ENCODE assay signal across 17 cellular contexts in the genomic region with DNA sequence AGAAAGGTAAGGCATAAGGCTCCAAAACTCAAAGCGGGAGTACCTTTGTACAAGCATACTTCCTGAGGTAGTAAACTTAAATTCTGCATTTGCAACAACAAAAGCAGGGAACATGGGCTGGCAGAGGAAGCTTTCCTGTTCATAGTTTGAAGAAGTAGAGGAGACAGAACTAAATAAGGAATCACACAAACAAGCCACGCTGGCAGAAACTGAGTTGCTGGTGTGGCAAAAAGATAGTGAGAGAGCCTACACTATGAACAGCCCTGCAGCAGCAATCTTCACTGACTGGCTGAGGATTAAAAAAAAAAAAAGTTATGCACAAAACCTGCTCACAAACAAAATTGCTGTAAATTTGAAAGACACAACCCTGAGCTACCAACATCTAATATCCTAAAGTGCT. TPM values are rescaled to one million over a fixed set of nuclear protein-coding genes. Genes with fewer than 3 reads are reported as not detected.
DNase-seq lines count a peak whose midpoint lies in the region; ATAC-seq and TF ChIP-seq lines count a peak whose summit lies in the region.
"Had no signal": no experiment of that assay in that cellular context is flagged by ENCODE, and none has a peak within 500 bp of the region (broad histone marks: within the 10 kb centered on the region; RNA-seq: fewer than 3 reads in every experiment).

No MANE protein-coding gene starts in this region.

- ATAC-seq in naive thymus-derived CD8-positive, alpha-beta T cell = no peak
- ATAC-seq in HG03439 (IDR thresholded peaks at IDR 0.05; ENCODE audit: unreplicated experiment) = no peak
- ATAC-seq: Panc1; stimulated activated effector memory CD8-positive, alpha-beta T cell treated with anti-CD3 and anti-CD28 coated beads, Interleukin-12 subunit alpha, Interleukin-12 subunit beta, amount 100 ng/mL, for 72 hours; T-cell had no signal

- peak overlapping the region; percentile 34 for H3K27ac Mint-ChIP-seq in activated CD4-positive, alpha-beta T cell treated with anti-CD3 and anti-CD28 coated beads, Interleukin-2, amount 10 ng/mL, durations not matched to agents 24 days and 14 days
- H3K27ac Mint-ChIP-seq in naive thymus-derived CD8-positive, alpha-beta T cell = peak overlapping the region in 7 of 10 donors; percentile 23 to 77 (median 57)
- peak overlapping the region; percentile 16 for H3K27ac Mint-ChIP-seq in type B pancreatic cell
- H3K27ac Mint-ChIP-seq: stimulated activated effector memory CD8-positive, alpha-beta T cell treated with anti-CD3 and anti-CD28 coated beads, Interleukin-12 subunit alpha, Interleukin-12 subunit beta, amount 100 ng/mL, for 72 hours had no signal

- H3K4me3 ChIP-seq in fibroblast of villous mesenchyme (ENCODE audit: low read depth, low read length) = no peak overlapping the region
- H3K4me3 ChIP-seq: K562 had no signal

- no peak for DNase-seq in activated CD4-positive, alpha-beta T cell treated with anti-CD3 and anti-CD28 coated beads, Interleukin-2, amount 10 ng/mL, durations not matched to agents 24 days and 14 days
- DNase-seq in activated CD4-positive, alpha-beta T cell treated with anti-CD3 and anti-CD28 coated beads, Interleukin-2, amount 50 U/mL, for 4 hours = no peak
- DNase-seq in fibroblast of villous mesenchyme (ENCODE audit: low read depth) = peak; percentile 30
- no peak for DNase-seq in naive thymus-derived CD8-positive, alpha-beta T cell
- no peak for DNase-seq in type B pancreatic cell (ENCODE audit: extremely low spot score, unreplicated experiment)
- DNase-seq in NAMALWA (ENCODE audit: low spot score) = no peak
- no peak for DNase-seq in GM19238 (ENCODE audit: insufficient read length, low spot score)
- DNase-seq: activated CD4-positive, alpha-beta T cell treated with anti-CD3 and anti-CD28 coated beads for 48 hours; activated T-cell treated with anti-CD3 and anti-CD28 coated beads, Interleukin-2, amount 50 U/mL, for 48 hours; amniotic stem cell; NCI-H1417 treated with DMSO at 0.1 percent for 48 hours; stimulated activated CD4-positive, alpha-beta T cell treated with anti-CD3 and anti-CD28 coated beads, Interleukin-4, amount 100 ng/mL, for 1 hour; T-cell had no signal

- peaks cover 30% of the 10 kb centered on the region for H3K36me3 Mint-ChIP-seq in activated CD4-positive, alpha-beta T cell treated with anti-CD3 and anti-CD28 coated beads, Interleukin-2, amount 10 ng/mL, durations not matched to agents 24 days and 14 days (ENCODE audit: low read depth)
- peaks cover 0 to 23% (median 23%) of the 10 kb centered on the region in 3 donors for H3K36me3 Mint-ChIP-seq in naive thymus-derived CD8-positive, alpha-beta T cell
- peaks cover 9% of the 10 kb centered on the region for H3K36me3 Mint-ChIP-seq in type B pancreatic cell

- TF ChIP-seq CTCF in fibroblast of villous mesenchyme (IDR thresholded peaks at IDR 0.05; ENCODE audit: insufficient read depth, low read depth, low read length) = no peak
- no peak for TF ChIP-seq CTCF in type B pancreatic cell (conservative IDR thresholded peaks at IDR 0.05)

- no peaks in the 10 kb centered on the region for H3K9me3 Mint-ChIP-seq in activated CD4-positive, alpha-beta T cell treated with anti-CD3 and anti-CD28 coated beads, Interleukin-2, amount 10 ng/mL, durations not matched to agents 24 days and 14 days
- peaks cover 0 to 2% (median 0%) of the 10 kb centered on the region in 9 donors for H3K9me3 Mint-ChIP-seq in naive thymus-derived CD8-positive, alpha-beta T cell
- peaks cover under 1% of the 10 kb centered on the region for H3K9me3 Mint-ChIP-seq in type B pancreatic cell
- H3K9me3 Mint-ChIP-seq: stimulated activated effector memory CD8-positive, alpha-beta T cell treated with anti-CD3 and anti-CD28 coated beads, Interleukin-12 subunit alpha, Interleukin-12 subunit beta, amount 100 ng/mL, for 72 hours; T-cell had no signal

- H3K4me3 Mint-ChIP-seq in activated CD4-positive, alpha-beta T cell treated with anti-CD3 and anti-CD28 coated beads, Interleukin-2, amount 10 ng/mL, durations not matched to agents 24 days and 14 days = no peak overlapping the region
- H3K4me3 Mint-ChIP-seq in naive thymus-derived CD8-positive, alpha-beta T cell = peak overlapping the region in 1 of 10 donors; percentile 1
- no peak overlapping the region for H3K4me3 Mint-ChIP-seq in type B pancreatic cell
- H3K4me3 Mint-ChIP-seq: stimulated activated effector memory CD8-positive, alpha-beta T cell treated with anti-CD3 and anti-CD28 coated beads, Interleukin-12 subunit alpha, Interleukin-12 subunit beta, amount 100 ng/mL, for 72 hours; T-cell had no signal

- H3K4me1 Mint-ChIP-seq in activated CD4-positive, alpha-beta T cell treated with anti-CD3 and anti-CD28 coated beads, Interleukin-2, amount 10 ng/mL, durations not matched to agents 24 days and 14 days = peaks cover 5% of the 10 kb centered on the region
- H3K4me1 Mint-ChIP-seq in naive thymus-derived CD8-positive, alpha-beta T cell = peaks cover 24 to 43% (median 30%) of the 10 kb centered on the region in 4 donors
- H3K4me1 Mint-ChIP-seq in type B pancreatic cell (ENCODE audit: unreplicated experiment) = peaks cover 8% of the 10 kb centered on the region

- H3K27me3 Mint-ChIP-seq in activated CD4-positive, alpha-beta T cell treated with anti-CD3 and anti-CD28 coated beads, Interleukin-2, amount 10 ng/mL, durations not matched to agents 24 days and 14 days = no peaks in the 10 kb centered on the region
- no peaks in the 10 kb centered on the region for H3K27me3 Mint-ChIP-seq in naive thymus-derived CD8-positive, alpha-beta T cell
- no peaks in the 10 kb centered on the region for H3K27me3 Mint-ChIP-seq in type B pancreatic cell
- H3K27me3 Mint-ChIP-seq: T-cell had no signal

- POLR2A ChIA-PET in naive thymus-derived CD8-positive, alpha-beta T cell (lab: Charles Lee) = no interaction called here

- intact Hi-C loops in activated CD4-positive, alpha-beta T cell treated with anti-CD3 and anti-CD28 coated beads, Interleukin-2, amount 10 ng/mL, durations not matched to agents 24 days and 14 days (cut with micrococcal nuclease) = no loop called here

RNA-seq across cellular contexts. Expression of a gene that starts 46.5 kb away (rescaled TPM):
- 20.4 and 22.4 TPM in 2 replicates for total RNA-seq in activated CD4-positive, alpha-beta T cell treated with anti-CD3 and anti-CD28 coated beads, Interleukin-2, amount 10 ng/mL, durations not matched to agents 24 days and 14 days
- total RNA-seq in fibroblast of villous mesenchyme (11.2 and 12.2 TPM in 2 replicates), type B pancreatic cell (ENCODE audit: low replicate concordance) (30.8 and 32.0 TPM in 2 replicates)
- 10 to 100 TPM; 54.6 to 70.0 TPM for total RNA-seq in naive thymus-derived CD8-positive, alpha-beta T cell
- polyA plus RNA-seq in naive thymus-derived CD8-positive, alpha-beta T cell = 10 to 100 TPM; 11.8 to 15.6 (median 14.7) TPM
